Comparison of ENCODE assay signal across 21 cellular contexts in genomic region chr19:288911-289310, GRCh38. TPM values are rescaled to one million over a fixed set of nuclear protein-coding genes. Genes with fewer than 3 reads are reported as not detected.
A peak's percentile ranks its signal among the peaks of the same experiment; 100 is the strongest.
DNase-seq lines count a peak whose midpoint lies in the region; ATAC-seq and TF ChIP-seq lines count a peak whose summit lies in the region.
"Had no signal": no experiment of that assay in that cellular context is flagged by ENCODE, and none has a peak within 500 bp of the region (broad histone marks: within the 10 kb centered on the region; RNA-seq: fewer than 3 reads in every experiment).

No MANE protein-coding gene starts in this region.

- no peaks in the 10 kb centered on the region for H3K79me1 ChIP-seq in neuronal stem cell (ENCODE audit: low read depth, low read length)

- peak overlapping the region; percentile 87 for H3K9ac ChIP-seq in HUES6 (ENCODE audit: low read length)
- H3K9ac ChIP-seq in neuronal stem cell (ENCODE audit: low read depth, low read length, poor library complexity) = no peak overlapping the region
- H3K9ac ChIP-seq: GM23248, KMS-11 had no signal

- H2BK120ac ChIP-seq in neuronal stem cell (ENCODE audit: low read depth, low read length) = no peak overlapping the region

- no peak overlapping the region for H4K8ac ChIP-seq in neuronal stem cell (ENCODE audit: low read depth, low read length)

- H2AFZ ChIP-seq in neuronal stem cell (ENCODE audit: low read length) (no peak overlapping the region), OCI-LY7 (ENCODE audit: low read length) (no peak overlapping the region)
- H2AFZ ChIP-seq: GM23248 had no signal

- H3K4me1 Mint-ChIP-seq in endothelial cell (ENCODE audit: unreplicated experiment) = peaks cover 5% of the 10 kb centered on the region

- H2AK5ac ChIP-seq in neuronal stem cell (ENCODE audit: low read depth, low read length) = peak overlapping the region; percentile 68

- peak overlapping the region; percentile 85 for H2BK15ac ChIP-seq in neuronal stem cell (ENCODE audit: low read length)

- CTCF ChIA-PET in OCI-LY7 (lab: Charles Lee; ENCODE audit: unreplicated experiment) = no interaction called here

- H4K91ac ChIP-seq in neuronal stem cell (ENCODE audit: low read depth, low read length, poor library complexity) = no peak overlapping the region

- no TSS peak for BruUV-seq in OCI-LY7 (replicated peaks; lab: Mats Ljungman, UMichigan)

- intact Hi-C loops in OCI-LY7 (cut with micrococcal nuclease; ENCODE audit: unreplicated experiment) = no loop called here

- H4K20me1 ChIP-seq in OCI-LY7 (ENCODE audit: insufficient read depth, low read length) = no peaks in the 10 kb centered on the region

- no peak overlapping the region for H3K4me3 Mint-ChIP-seq in endothelial cell (ENCODE audit: unreplicated experiment)
- H3K4me3 Mint-ChIP-seq: activated CD4-positive, alpha-beta memory T cell treated with anti-CD3 and anti-CD28 coated beads for 36 hours; central memory CD8-positive, alpha-beta T cell had no signal

- H3K9me3 ChIP-seq in HUES6 (ENCODE audit: control insufficient read depth, insufficient read depth, low read depth, low read length) = peaks cover 6% of the 10 kb centered on the region; the same call in 1 of the 2 replicates
- peaks cover 2 to 13% of the 10 kb centered on the region in 2 donors for H3K9me3 ChIP-seq in neuronal stem cell (replicated peaks in 1 of 2; ENCODE audit: control insufficient read depth in 2 of 2, insufficient read depth in 1 of 2, low read depth in 1 of 2, low read length in 2 of 2)
- H3K9me3 ChIP-seq in OCI-LY7 (ENCODE audit: low read length) = no peaks in the 10 kb centered on the region
- H3K9me3 ChIP-seq in SJCRH30 (replicated peaks) = no peaks in the 10 kb centered on the region
- H3K9me3 ChIP-seq: esophagus muscularis mucosa had no signal

- H3K4me3 ChIP-seq in HUES6 (ENCODE audit: low read depth, low read length) = no peak overlapping the region
- no peak overlapping the region for H3K4me3 ChIP-seq in neuronal stem cell (ENCODE audit: low read length in 2 of 2)
- no peak overlapping the region for H3K4me3 ChIP-seq in OCI-LY7 (ENCODE audit: low read depth, low read length, poor library complexity, severe bottlenecking)
- no peak overlapping the region for H3K4me3 ChIP-seq in SJCRH30
- H3K4me3 ChIP-seq: esophagus muscularis mucosa, GM23248 had no signal

- peaks cover 3% of the 10 kb centered on the region for H3K36me3 Mint-ChIP-seq in endothelial cell (ENCODE audit: low read depth, unreplicated experiment)
- H3K36me3 Mint-ChIP-seq: activated CD4-positive, alpha-beta memory T cell treated with anti-CD3 and anti-CD28 coated beads for 36 hours had no signal

- H3K18ac ChIP-seq in neuronal stem cell (ENCODE audit: low read length) = no peak overlapping the region

- POLR2A ChIA-PET in OCI-LY7 (lab: Charles Lee) = no interaction called here

- H3K4ac ChIP-seq in neuronal stem cell (ENCODE audit: low read length) = no peak overlapping the region

- TF ChIP-seq CTCF in 22Rv1 (IDR thresholded peaks at IDR 0.05) (no peak), endothelial cell (IDR thresholded peaks at IDR 0.05; ENCODE audit: unreplicated experiment) (no peak), OCI-LY7 (conservative IDR thresholded peaks at IDR 0.05; ENCODE audit: low read length) (no peak)

- H3K79me2 ChIP-seq in OCI-LY7 (ENCODE audit: insufficient read depth, low read depth, low read length) = no peaks in the 10 kb centered on the region

- ATAC-seq in GM18502 (IDR thresholded peaks at IDR 0.05; ENCODE audit: poor library complexity, unreplicated experiment) = no peak

- no peak overlapping the region for H2BK5ac ChIP-seq in neuronal stem cell (ENCODE audit: low read length)

- no CpG with 5 or more reads among the region's 10 CpGs for WGBS in neuronal stem cell (ENCODE audit: extremely low coverage in 2 of 2, insufficient read length in 2 of 2, insufficient replicate concordance in 1 of 2), 2 donors

- peaks cover 19% of the 10 kb centered on the region for H3K36me3 ChIP-seq in HUES6 (ENCODE audit: control insufficient read depth, insufficient read depth, low read length)
- no peaks in the 10 kb centered on the region for H3K36me3 ChIP-seq in neuronal stem cell (replicated peaks in 1 of 2; ENCODE audit: control insufficient read depth in 2 of 2, insufficient read depth in 2 of 2, low read length in 2 of 2)
- H3K36me3 ChIP-seq in OCI-LY7 (ENCODE audit: insufficient read depth, low read length) = no peaks in the 10 kb centered on the region
- no peaks in the 10 kb centered on the region for H3K36me3 ChIP-seq in SJCRH30
- H3K36me3 ChIP-seq: esophagus muscularis mucosa had no signal

- H3K27ac Mint-ChIP-seq in endothelial cell (ENCODE audit: unreplicated experiment) = peak overlapping the region; percentile 48
- H3K27ac Mint-ChIP-seq: activated CD4-positive, alpha-beta memory T cell treated with anti-CD3 and anti-CD28 coated beads for 36 hours had no signal

- DNase-seq in endothelial cell (ENCODE audit: low spot score) = no peak
- DNase-seq in neuronal stem cell (ENCODE audit: low spot score) = no peak
- no peak for DNase-seq in NCI-H1092 (lab: John Stamatoyannopoulos, UW)
- DNase-seq in OCI-LY7 (ENCODE audit: low spot score) = no peak
- no peak for DNase-seq in SJCRH30
- DNase-seq: activated CD4-positive, alpha-beta memory T cell treated with anti-CD3 and anti-CD28 coated beads for 36 hours; activated naive CD4-positive, alpha-beta T cell; activated T-cell treated with anti-CD3 and anti-CD28 coated beads for 4 hours; amygdala; DMS153; GM23248; NCI-H1694; retina; stimulated activated CD8-positive, alpha-beta memory T cell treated with anti-CD3 and anti-CD28 coated beads, Interleukin-4, amount 100 ng/mL, for 48 hours had no signal

- no peaks in the 10 kb centered on the region for H3K9me2 ChIP-seq in OCI-LY7 (ENCODE audit: insufficient read depth, low read length)

- H3K9me3 Mint-ChIP-seq in endothelial cell (ENCODE audit: unreplicated experiment) = no peaks in the 10 kb centered on the region
- H3K9me3 Mint-ChIP-seq: activated CD4-positive, alpha-beta memory T cell treated with anti-CD3 and anti-CD28 coated beads for 36 hours; central memory CD8-positive, alpha-beta T cell had no signal

- peaks cover 23% of the 10 kb centered on the region for H3K4me1 ChIP-seq in HUES6 (ENCODE audit: control insufficient read depth, insufficient read depth, low read length)
- H3K4me1 ChIP-seq in neuronal stem cell (ENCODE audit: control insufficient read depth in 2 of 2, insufficient read depth in 1 of 2, low read depth in 1 of 2, low read length in 2 of 2) = peaks cover 4 to 7% of the 10 kb centered on the region in 2 donors
- H3K4me1 ChIP-seq in OCI-LY7 (ENCODE audit: insufficient read depth, low read length, poor library complexity, severe bottlenecking) = no peaks in the 10 kb centered on the region
- no peaks in the 10 kb centered on the region for H3K4me1 ChIP-seq in SJCRH30

- peaks cover 16% of the 10 kb centered on the region for H3K27me3 Mint-ChIP-seq in endothelial cell (ENCODE audit: unreplicated experiment)

- H3K27ac ChIP-seq in 22Rv1 = 0 out of 2 replicates have a peak overlapping the region, but pooled peaks have one; percentile 52
- peak overlapping the region; percentile 99 for H3K27ac ChIP-seq in HUES6 (ENCODE audit: low read depth, low read length)
- H3K27ac ChIP-seq in neuronal stem cell (replicated peaks; ENCODE audit: low read length) = no peak overlapping the region
- no peak overlapping the region for H3K27ac ChIP-seq in OCI-LY7 (ENCODE audit: low read depth, low read length, poor library complexity, severe bottlenecking)
- H3K27ac ChIP-seq in SJCRH30 = no peak overlapping the region
- H3K27ac ChIP-seq: GM23248, KMS-11 had no signal

- H3K14ac ChIP-seq in neuronal stem cell (ENCODE audit: low read length) = no peak overlapping the region

- H3K23ac ChIP-seq in neuronal stem cell (ENCODE audit: low read depth, low read length, poor library complexity) = no peak overlapping the region

- H3K27me3 ChIP-seq in HUES6 (ENCODE audit: control insufficient read depth, insufficient read depth, low read length) (peaks cover 33% of the 10 kb centered on the region), neuronal stem cell (ENCODE audit: control insufficient read depth in 3 of 3, insufficient read depth in 3 of 3, low read depth in 1 of 3, low read length in 3 of 3) (peaks cover 12 to 59% (median 44%) of the 10 kb centered on the region in 3 experiments), SJCRH30 (no peaks in the 10 kb centered on the region; the same call in 1 of the 2 replicates)

- H2BK12ac ChIP-seq in neuronal stem cell (ENCODE audit: low read length) = peak overlapping the region; percentile 90

- H3K4me2 ChIP-seq in neuronal stem cell (ENCODE audit: insufficient read depth, low read length, poor library complexity, severe bottlenecking) (no peak overlapping the region), OCI-LY7 (ENCODE audit: low read length) (no peak overlapping the region)
- H3K4me2 ChIP-seq: KMS-11 had no signal

RNA-seq across cellular contexts. Expression of gene PLPP2, which starts 2.3 kb away (rescaled TPM):
- total RNA-seq in endothelial cell (ENCODE audit: unreplicated experiment) (26.2 TPM), OCI-LY7 (2022) (0.50 and 0.80 TPM in 2 replicates)
- 0.77 TPM for polyA plus RNA-seq in neuronal stem cell (2013, experiment 1 of 2)
- 0.65 TPM for polyA plus RNA-seq in neuronal stem cell (2013, experiment 2 of 2)
- 0.03 and 0.05 TPM in 2 replicates for total RNA-seq in OCI-LY7 (2014; rRNA removed; shearing (Covaris generic))
- 0.04 TPM in 1 of 2 replicates, not detected in the other for total RNA-seq in SJCRH30 (2014; rRNA removed; shearing (Covaris generic))
- total RNA-seq: T-helper 2 cell treated with Interferon-gamma antibody and Interleukin-4, amounts not matched to agents 100 ng/mL and 5 ng/mL, for 36 hours had no signal

RNA-seq across cellular contexts. Expression of gene MIER2, which starts 55.7 kb away (rescaled TPM):
- 44.1 TPM for total RNA-seq in endothelial cell (ENCODE audit: unreplicated experiment)
- 40.2 TPM for polyA plus RNA-seq in neuronal stem cell (2013, experiment 1 of 2)
- 41.0 TPM for polyA plus RNA-seq in neuronal stem cell (2013, experiment 2 of 2)
- total RNA-seq in OCI-LY7 (2014; rRNA removed; shearing (Covaris generic)) = 21.6 and 30.2 TPM in 2 replicates
- total RNA-seq in OCI-LY7 (2022) = 29.1 and 33.0 TPM in 2 replicates
- total RNA-seq in SJCRH30 (2014; rRNA removed; shearing (Covaris generic)) = 14.8 and 18.5 TPM in 2 replicates

Comparison
In these comparisons a context has a peak if more than half of its experiments do, and no peak if none do; other contexts are left out.
1. H3K27ac ChIP-seq: peak in 22Rv1 (single experiment) and HUES6 (single experiment); none in neuronal stem cell (single experiment), OCI-LY7 (single experiment) and SJCRH30 (single experiment).
2. RNA of gene PLPP2, which starts 2.3 kb away (total RNA-seq): 26.2 TPM in endothelial cell (single experiment); 0.03 to 0.80 TPM in OCI-LY7 and 0.04 TPM in SJCRH30; every median in the first group is over 10 times any median in the second.